Comparison of ENCODE assay signal across 1 cellular context in genomic region chr1:167500283-167500860, GRCh38.
TF ChIP-seq lines count a peak whose summit lies in the region.

No MANE protein-coding gene starts in this region.

TF ChIP-seq in HepG2, 621 proteins besides CTCF, POLR2A, EP300 and RAD21:
- TF ChIP-seq SCMH1 (CRISPR knock-in tag; IDR thresholded peaks at IDR 0.05; ENCODE audit: borderline replicate concordance) = no peak
- TF ChIP-seq GTF3A (CRISPR knock-in tag; conservative IDR thresholded peaks at IDR 0.05) = no peak
- no peak for TF ChIP-seq NR2F2 (IDR thresholded peaks at IDR 0.05; ENCODE audit: borderline replicate concordance, low read depth)
- no peak for TF ChIP-seq BORCS8-MEF2B (CRISPR knock-in tag; IDR thresholded peaks at IDR 0.05)
- TF ChIP-seq HDAC6 (IDR thresholded peaks at IDR 0.05; ENCODE audit: low read depth, low read length) = no peak
- no peak for TF ChIP-seq NONO (IDR thresholded peaks at IDR 0.05)
- no peak for TF ChIP-seq NONO (CRISPR knock-in tag; conservative IDR thresholded peaks at IDR 0.05)
- TF ChIP-seq HNF4A (CRISPR knock-in tag; IDR thresholded peaks at IDR 0.05) = no peak
- TF ChIP-seq PBX3 (CRISPR knock-in tag; IDR thresholded peaks at IDR 0.05; ENCODE audit: borderline replicate concordance) = no peak
- TF ChIP-seq REL (CRISPR knock-in tag; conservative IDR thresholded peaks at IDR 0.05) = no peak
- TF ChIP-seq ZNF354B (CRISPR knock-in tag; IDR thresholded peaks at IDR 0.05) = no peak
- TF ChIP-seq PBX2 (CRISPR knock-in tag; IDR thresholded peaks at IDR 0.05) = no peak
- no peak for TF ChIP-seq NFIB (CRISPR knock-in tag; IDR thresholded peaks at IDR 0.05; ENCODE audit: borderline replicate concordance)
